ENCODE assay signal across 1 cellular context in genomic region chr4:113996599-113997177, GRCh38.
TF ChIP-seq lines count a peak whose summit lies in the region.

No MANE protein-coding gene starts in this region.

TF ChIP-seq in HepG2, 621 proteins besides CTCF, POLR2A, EP300 and RAD21 (continued from another document):
- TF ChIP-seq, protein P1, sequence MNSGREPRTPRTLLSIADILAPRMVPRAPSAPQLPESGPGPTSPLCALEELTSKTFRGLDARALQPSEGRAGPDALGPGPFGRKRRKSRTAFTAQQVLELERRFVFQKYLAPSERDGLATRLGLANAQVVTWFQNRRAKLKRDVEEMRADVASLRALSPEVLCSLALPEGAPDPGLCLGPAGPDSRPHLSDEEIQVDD (CRISPR knock-in tag; IDR thresholded peaks at IDR 0.05; ENCODE audit: borderline replicate concordance): no peak
- no peak for TF ChIP-seq MTF2 (CRISPR knock-in tag; IDR thresholded peaks at IDR 0.05; ENCODE audit: borderline replicate concordance)
- no peak for TF ChIP-seq FOXK2 (IDR thresholded peaks at IDR 0.05)
- TF ChIP-seq CHCHD3 (CRISPR knock-in tag; IDR thresholded peaks at IDR 0.05): no peak
- TF ChIP-seq ZNF720 (CRISPR knock-in tag; IDR thresholded peaks at IDR 0.05): no peak
- no peak for TF ChIP-seq SMAD3 (CRISPR knock-in tag; IDR thresholded peaks at IDR 0.05)
- no peak for TF ChIP-seq EHMT2 (IDR thresholded peaks at IDR 0.05; ENCODE audit: borderline replicate concordance, low read depth, low read length)
- TF ChIP-seq RNF2 (conservative IDR thresholded peaks at IDR 0.05; ENCODE audit: low read depth): no peak
- TF ChIP-seq REXO4 (CRISPR knock-in tag; IDR thresholded peaks at IDR 0.05; ENCODE audit: borderline replicate concordance): no peak
- no peak for TF ChIP-seq ZBED4 (CRISPR knock-in tag; IDR thresholded peaks at IDR 0.05; ENCODE audit: borderline replicate concordance)
- no peak for TF ChIP-seq ZSCAN25 (CRISPR knock-in tag; IDR thresholded peaks at IDR 0.05)
- TF ChIP-seq ZNF549 (CRISPR knock-in tag; IDR thresholded peaks at IDR 0.05): no peak
